ENCODE assay signal across 2 cellular contexts in genomic region chr21:45588086-45588825, GRCh38.
TF ChIP-seq lines count a peak whose summit lies in the region.

No MANE protein-coding gene starts in this region.

TF ChIP-seq in HepG2, 621 proteins besides CTCF, POLR2A, EP300 and RAD21 (continued from another document):
- TF ChIP-seq HDAC2 (CRISPR knock-in tag; IDR thresholded peaks at IDR 0.05): no peak
- TF ChIP-seq, protein P1, sequence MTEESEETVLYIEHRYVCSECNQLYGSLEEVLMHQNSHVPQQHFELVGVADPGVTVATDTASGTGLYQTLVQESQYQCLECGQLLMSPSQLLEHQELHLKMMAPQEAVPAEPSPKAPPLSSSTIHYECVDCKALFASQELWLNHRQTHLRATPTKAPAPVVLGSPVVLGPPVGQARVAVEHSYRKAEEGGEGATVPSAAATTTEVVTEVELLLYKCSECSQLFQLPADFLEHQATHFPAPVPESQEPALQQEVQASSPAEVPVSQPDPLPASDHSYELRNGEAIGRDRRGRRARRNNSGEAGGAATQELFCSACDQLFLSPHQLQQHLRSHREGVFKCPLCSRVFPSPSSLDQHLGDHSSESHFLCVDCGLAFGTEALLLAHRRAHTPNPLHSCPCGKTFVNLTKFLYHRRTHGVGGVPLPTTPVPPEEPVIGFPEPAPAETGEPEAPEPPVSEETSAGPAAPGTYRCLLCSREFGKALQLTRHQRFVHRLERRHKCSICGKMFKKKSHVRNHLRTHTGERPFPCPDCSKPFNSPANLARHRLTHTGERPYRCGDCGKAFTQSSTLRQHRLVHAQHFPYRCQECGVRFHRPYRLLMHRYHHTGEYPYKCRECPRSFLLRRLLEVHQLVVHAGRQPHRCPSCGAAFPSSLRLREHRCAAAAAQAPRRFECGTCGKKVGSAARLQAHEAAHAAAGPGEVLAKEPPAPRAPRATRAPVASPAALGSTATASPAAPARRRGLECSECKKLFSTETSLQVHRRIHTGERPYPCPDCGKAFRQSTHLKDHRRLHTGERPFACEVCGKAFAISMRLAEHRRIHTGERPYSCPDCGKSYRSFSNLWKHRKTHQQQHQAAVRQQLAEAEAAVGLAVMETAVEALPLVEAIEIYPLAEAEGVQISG (CRISPR knock-in tag; IDR thresholded peaks at IDR 0.05): no peak
- no peak for TF ChIP-seq ZNF747 (CRISPR knock-in tag; IDR thresholded peaks at IDR 0.05; ENCODE audit: borderline replicate concordance)
- no peak for TF ChIP-seq ZNF652 (CRISPR knock-in tag; IDR thresholded peaks at IDR 0.05; ENCODE audit: borderline replicate concordance, low read depth)
- no peak for TF ChIP-seq ZNF704 (CRISPR knock-in tag; IDR thresholded peaks at IDR 0.05; ENCODE audit: borderline replicate concordance)
- TF ChIP-seq, protein P2, sequence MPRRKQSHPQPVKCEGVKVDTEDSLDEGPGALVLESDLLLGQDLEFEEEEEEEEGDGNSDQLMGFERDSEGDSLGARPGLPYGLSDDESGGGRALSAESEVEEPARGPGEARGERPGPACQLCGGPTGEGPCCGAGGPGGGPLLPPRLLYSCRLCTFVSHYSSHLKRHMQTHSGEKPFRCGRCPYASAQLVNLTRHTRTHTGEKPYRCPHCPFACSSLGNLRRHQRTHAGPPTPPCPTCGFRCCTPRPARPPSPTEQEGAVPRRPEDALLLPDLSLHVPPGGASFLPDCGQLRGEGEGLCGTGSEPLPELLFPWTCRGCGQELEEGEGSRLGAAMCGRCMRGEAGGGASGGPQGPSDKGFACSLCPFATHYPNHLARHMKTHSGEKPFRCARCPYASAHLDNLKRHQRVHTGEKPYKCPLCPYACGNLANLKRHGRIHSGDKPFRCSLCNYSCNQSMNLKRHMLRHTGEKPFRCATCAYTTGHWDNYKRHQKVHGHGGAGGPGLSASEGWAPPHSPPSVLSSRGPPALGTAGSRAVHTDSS (CRISPR knock-in tag; conservative IDR thresholded peaks at IDR 0.05): no peak
- no peak for TF ChIP-seq BRCA1 (CRISPR knock-in tag; IDR thresholded peaks at IDR 0.05)
- TF ChIP-seq RXRB (CRISPR knock-in tag; IDR thresholded peaks at IDR 0.05; ENCODE audit: borderline replicate concordance): no peak
TF ChIP-seq in HepG2: peak in this region for 0.

TF ChIP-seq in WTC11, 78 proteins besides CTCF, POLR2A, EP300 and RAD21 (continued from another document):
- TF ChIP-seq, protein P3, sequence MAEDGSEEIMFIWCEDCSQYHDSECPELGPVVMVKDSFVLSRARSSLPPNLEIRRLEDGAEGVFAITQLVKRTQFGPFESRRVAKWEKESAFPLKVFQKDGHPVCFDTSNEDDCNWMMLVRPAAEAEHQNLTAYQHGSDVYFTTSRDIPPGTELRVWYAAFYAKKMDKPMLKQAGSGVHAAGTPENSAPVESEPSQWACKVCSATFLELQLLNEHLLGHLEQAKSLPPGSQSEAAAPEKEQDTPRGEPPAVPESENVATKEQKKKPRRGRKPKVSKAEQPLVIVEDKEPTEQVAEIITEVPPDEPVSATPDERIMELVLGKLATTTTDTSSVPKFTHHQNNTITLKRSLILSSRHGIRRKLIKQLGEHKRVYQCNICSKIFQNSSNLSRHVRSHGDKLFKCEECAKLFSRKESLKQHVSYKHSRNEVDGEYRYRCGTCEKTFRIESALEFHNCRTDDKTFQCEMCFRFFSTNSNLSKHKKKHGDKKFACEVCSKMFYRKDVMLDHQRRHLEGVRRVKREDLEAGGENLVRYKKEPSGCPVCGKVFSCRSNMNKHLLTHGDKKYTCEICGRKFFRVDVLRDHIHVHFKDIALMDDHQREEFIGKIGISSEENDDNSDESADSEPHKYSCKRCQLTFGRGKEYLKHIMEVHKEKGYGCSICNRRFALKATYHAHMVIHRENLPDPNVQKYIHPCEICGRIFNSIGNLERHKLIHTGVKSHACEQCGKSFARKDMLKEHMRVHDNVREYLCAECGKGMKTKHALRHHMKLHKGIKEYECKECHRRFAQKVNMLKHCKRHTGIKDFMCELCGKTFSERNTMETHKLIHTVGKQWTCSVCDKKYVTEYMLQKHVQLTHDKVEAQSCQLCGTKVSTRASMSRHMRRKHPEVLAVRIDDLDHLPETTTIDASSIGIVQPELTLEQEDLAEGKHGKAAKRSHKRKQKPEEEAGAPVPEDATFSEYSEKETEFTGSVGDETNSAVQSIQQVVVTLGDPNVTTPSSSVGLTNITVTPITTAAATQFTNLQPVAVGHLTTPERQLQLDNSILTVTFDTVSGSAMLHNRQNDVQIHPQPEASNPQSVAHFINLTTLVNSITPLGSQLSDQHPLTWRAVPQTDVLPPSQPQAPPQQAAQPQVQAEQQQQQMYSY (CRISPR knock-in tag; IDR thresholded peaks at IDR 0.05): no peak
- no peak for TF ChIP-seq FOXP4 (CRISPR knock-in tag; IDR thresholded peaks at IDR 0.05)
- no peak for TF ChIP-seq ELF4 (CRISPR knock-in tag; IDR thresholded peaks at IDR 0.05; ENCODE audit: low read depth)
- no peak for TF ChIP-seq GRHL2 (CRISPR knock-in tag; IDR thresholded peaks at IDR 0.05; ENCODE audit: insufficient replicate concordance, severe bottlenecking)
- no peak for TF ChIP-seq ZNF219 (CRISPR knock-in tag; IDR thresholded peaks at IDR 0.05; ENCODE audit: borderline replicate concordance)
- TF ChIP-seq PREB (CRISPR knock-in tag; IDR thresholded peaks at IDR 0.05; ENCODE audit: borderline replicate concordance): no peak
- no peak for TF ChIP-seq TEAD1 (CRISPR knock-in tag; IDR thresholded peaks at IDR 0.05)
- TF ChIP-seq, protein P4, sequence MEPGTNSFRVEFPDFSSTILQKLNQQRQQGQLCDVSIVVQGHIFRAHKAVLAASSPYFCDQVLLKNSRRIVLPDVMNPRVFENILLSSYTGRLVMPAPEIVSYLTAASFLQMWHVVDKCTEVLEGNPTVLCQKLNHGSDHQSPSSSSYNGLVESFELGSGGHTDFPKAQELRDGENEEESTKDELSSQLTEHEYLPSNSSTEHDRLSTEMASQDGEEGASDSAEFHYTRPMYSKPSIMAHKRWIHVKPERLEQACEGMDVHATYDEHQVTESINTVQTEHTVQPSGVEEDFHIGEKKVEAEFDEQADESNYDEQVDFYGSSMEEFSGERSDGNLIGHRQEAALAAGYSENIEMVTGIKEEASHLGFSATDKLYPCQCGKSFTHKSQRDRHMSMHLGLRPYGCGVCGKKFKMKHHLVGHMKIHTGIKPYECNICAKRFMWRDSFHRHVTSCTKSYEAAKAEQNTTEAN (CRISPR knock-in tag; IDR thresholded peaks at IDR 0.05): no peak
- TF ChIP-seq MLX (CRISPR knock-in tag; IDR thresholded peaks at IDR 0.05): no peak
- TF ChIP-seq IRF2 (CRISPR knock-in tag; IDR thresholded peaks at IDR 0.05; ENCODE audit: borderline replicate concordance, low read depth): no peak
- no peak for TF ChIP-seq AR (CRISPR knock-in tag; IDR thresholded peaks at IDR 0.05)
- no peak for TF ChIP-seq ZNF263 (CRISPR knock-in tag; IDR thresholded peaks at IDR 0.05; ENCODE audit: low read depth)
- TF ChIP-seq NR3C1 (CRISPR knock-in tag; conservative IDR thresholded peaks at IDR 0.05; ENCODE audit: low read depth): no peak
- no peak for TF ChIP-seq ZNF532 (CRISPR knock-in tag; IDR thresholded peaks at IDR 0.05; ENCODE audit: borderline replicate concordance)
- no peak for TF ChIP-seq ERG (CRISPR knock-in tag; IDR thresholded peaks at IDR 0.05)
- no peak for TF ChIP-seq ZNF396 (CRISPR knock-in tag; IDR thresholded peaks at IDR 0.05; ENCODE audit: borderline replicate concordance)
- no peak for TF ChIP-seq ZNF317 (CRISPR knock-in tag; IDR thresholded peaks at IDR 0.05; ENCODE audit: borderline replicate concordance, low read depth)
- TF ChIP-seq, protein P5, sequence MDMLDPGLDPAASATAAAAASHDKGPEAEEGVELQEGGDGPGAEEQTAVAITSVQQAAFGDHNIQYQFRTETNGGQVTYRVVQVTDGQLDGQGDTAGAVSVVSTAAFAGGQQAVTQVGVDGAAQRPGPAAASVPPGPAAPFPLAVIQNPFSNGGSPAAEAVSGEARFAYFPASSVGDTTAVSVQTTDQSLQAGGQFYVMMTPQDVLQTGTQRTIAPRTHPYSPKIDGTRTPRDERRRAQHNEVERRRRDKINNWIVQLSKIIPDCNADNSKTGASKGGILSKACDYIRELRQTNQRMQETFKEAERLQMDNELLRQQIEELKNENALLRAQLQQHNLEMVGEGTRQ (CRISPR knock-in tag; IDR thresholded peaks at IDR 0.05): no peak
